In genomic region chr19:50213925-50214324, GRCh38 we compare ENCODE assay signal across 1 cellular context.
TF ChIP-seq lines count a peak whose summit lies in the region.

No MANE protein-coding gene starts in this region.

TF ChIP-seq in H1, 55 proteins besides CTCF, POLR2A, EP300 and RAD21:
- TF ChIP-seq EGR1 (IDR thresholded peaks at IDR 0.05; ENCODE audit: borderline replicate concordance, low read depth, low read length): no peak
- no peak for TF ChIP-seq CTBP2 (IDR thresholded peaks at IDR 0.05; ENCODE audit: borderline replicate concordance, insufficient read depth, insufficient read length, low read length)
- no peak for TF ChIP-seq CBX8 (IDR thresholded peaks at IDR 0.05; ENCODE audit: borderline replicate concordance, low read depth, low read length)
- TF ChIP-seq FOSL1 (IDR thresholded peaks at IDR 0.05; ENCODE audit: insufficient read depth, low read depth, low read length): no peak
- TF ChIP-seq KDM4A (IDR thresholded peaks at IDR 0.05; ENCODE audit: low read depth, low read length, severe bottlenecking): no peak
- no peak for TF ChIP-seq POLR2AphosphoS5 (IDR thresholded peaks at IDR 0.05; ENCODE audit: low read depth, low read length)
- TF ChIP-seq SP4 (IDR thresholded peaks at IDR 0.05; ENCODE audit: low read length): no peak
- no peak for TF ChIP-seq ASH2L (IDR thresholded peaks at IDR 0.05; ENCODE audit: low read length)
- TF ChIP-seq SP1 (IDR thresholded peaks at IDR 0.05; ENCODE audit: low read depth, low read length): no peak
- TF ChIP-seq CREB1 (IDR thresholded peaks at IDR 0.05): no peak
- TF ChIP-seq EZH2 (IDR thresholded peaks at IDR 0.05; ENCODE audit: low read depth, low read length, severe bottlenecking): no peak
- no peak for TF ChIP-seq BACH1 (IDR thresholded peaks at IDR 0.05; ENCODE audit: low read length)
- no peak for TF ChIP-seq JUND (IDR thresholded peaks at IDR 0.05; ENCODE audit: low read length)
- no peak for TF ChIP-seq MAFK (IDR thresholded peaks at IDR 0.05; ENCODE audit: low read depth, low read length)
- no peak for TF ChIP-seq GTF2F1 (IDR thresholded peaks at IDR 0.05; ENCODE audit: borderline replicate concordance, low read depth, low read length)
- no peak for TF ChIP-seq RBBP5 (IDR thresholded peaks at IDR 0.05; ENCODE audit: borderline replicate concordance, low read depth, low read length)
- TF ChIP-seq RXRA (IDR thresholded peaks at IDR 0.05; ENCODE audit: insufficient read depth, low read depth, low read length): no peak
- TF ChIP-seq ATF2 (IDR thresholded peaks at IDR 0.05; ENCODE audit: low read length): no peak
- TF ChIP-seq TEAD4 (IDR thresholded peaks at IDR 0.05; ENCODE audit: low read depth, low read length): no peak
TF ChIP-seq in H1: peak in this region for 0.
